ENCODE assay signal across 28 cellular contexts in genomic region chr6:15626160-15626559, GRCh38.
"Had no signal": no experiment of that assay in that cellular context is flagged by ENCODE, and none has a peak within 500 bp of the region (broad histone marks: within the 10 kb centered on the region; RNA-seq: fewer than 3 reads in every experiment).

No MANE protein-coding gene starts in this region.

- H3K27ac ChIP-seq: lower lobe of right lung, pancreas, prostate gland, spleen, tibial nerve, vagina had no signal

- ATAC-seq: left cardiac atrium; left lobe of liver; lower lobe of right lung; naive thymus-derived CD8-positive, alpha-beta T cell; pancreas; right cardiac atrium; sciatic nerve; stimulated activated effector memory CD8-positive, alpha-beta T cell treated with anti-CD3 and anti-CD28 coated beads, Interleukin-12 subunit alpha, Interleukin-12 subunit beta, amount 100 ng/mL, for 72 hours; stimulated activated naive CD8-positive, alpha-beta T cell treated with anti-CD3 and anti-CD28 coated beads, Interleukin-15, amount 100 ng/mL, for 72 hours had no signal

- H3K36me3 Mint-ChIP-seq: type B pancreatic cell had no signal

- H3K27ac Mint-ChIP-seq: mesothelial cell of epicardium; nephron; stimulated activated effector memory CD8-positive, alpha-beta T cell treated with anti-CD3 and anti-CD28 coated beads, Interleukin-12 subunit alpha, Interleukin-12 subunit beta, amount 100 ng/mL, for 72 hours; stimulated activated naive CD8-positive, alpha-beta T cell treated with anti-CD3 and anti-CD28 coated beads, Interleukin-15, amount 100 ng/mL, for 72 hours; type B pancreatic cell had no signal

- H3K4me3 ChIP-seq: lower lobe of right lung, pancreas, prostate gland, spleen, tibial nerve, vagina had no signal

- H3K27me3 Mint-ChIP-seq: naive thymus-derived CD8-positive, alpha-beta T cell; stimulated activated naive CD8-positive, alpha-beta T cell treated with anti-CD3 and anti-CD28 coated beads, Interleukin-15, amount 100 ng/mL, for 72 hours; type B pancreatic cell had no signal

- H3K36me3 ChIP-seq: pancreas, prostate gland, tibial nerve had no signal

- H3K4me1 ChIP-seq: prostate gland, vagina had no signal

- H3K4me3 Mint-ChIP-seq: mesothelial cell of epicardium; nephron; neural crest cell; stimulated activated effector memory CD8-positive, alpha-beta T cell treated with anti-CD3 and anti-CD28 coated beads, Interleukin-12 subunit alpha, Interleukin-12 subunit beta, amount 100 ng/mL, for 72 hours; stimulated activated naive CD8-positive, alpha-beta T cell treated with anti-CD3 and anti-CD28 coated beads, Interleukin-15, amount 100 ng/mL, for 72 hours; type B pancreatic cell had no signal

- H3K9me3 Mint-ChIP-seq: mesothelial cell of epicardium; naive thymus-derived CD8-positive, alpha-beta T cell; nephron; neural crest cell; stimulated activated effector memory CD8-positive, alpha-beta T cell treated with anti-CD3 and anti-CD28 coated beads, Interleukin-12 subunit alpha, Interleukin-12 subunit beta, amount 100 ng/mL, for 72 hours; stimulated activated naive CD8-positive, alpha-beta T cell treated with anti-CD3 and anti-CD28 coated beads, Interleukin-15, amount 100 ng/mL, for 72 hours; type B pancreatic cell had no signal

- DNase-seq: hippocampal formation; kidney glomerular epithelial cell; left cardiac atrium; lower lobe of right lung; mammary epithelial cell; mesendoderm; naive thymus-derived CD8-positive, alpha-beta T cell; nucleus accumbens; pancreas; posterior cingulate gyrus; retina; right cardiac atrium; small intestine; spleen; stimulated activated CD4-positive, alpha-beta T cell treated with anti-CD3 and anti-CD28 coated beads, Interleukin-4, amount 100 ng/mL, for 24 hours; stimulated activated naive CD4-positive, alpha-beta T cell treated with Interleukin-2 at 50 U/mL for 16 hours; stimulated activated naive CD8-positive, alpha-beta T cell treated with anti-CD3 and anti-CD28 coated beads, Interleukin-15, amount 100 ng/mL, for 72 hours; substantia nigra had no signal

- H3K9me3 ChIP-seq: lower lobe of right lung, pancreas, prostate gland, spleen, tibial nerve, vagina had no signal

- H3K27me3 ChIP-seq: pancreas, spleen, tibial nerve, vagina had no signal
